Comparison of ENCODE assay signal across 26 cellular contexts in genomic region chr13:110438211-110438610, GRCh38.
"Had no signal": no experiment of that assay in that cellular context is flagged by ENCODE, and none has a peak within 500 bp of the region (broad histone marks: within the 10 kb centered on the region; RNA-seq: fewer than 3 reads in every experiment).

No MANE protein-coding gene starts in this region.

- H3K4me1 Mint-ChIP-seq: activated B cell treated with CpG ODN at 0.5 μM for 24 hours; activated CD4-positive, alpha-beta T cell treated with anti-CD3 and anti-CD28 coated beads for 36 hours; naive thymus-derived CD4-positive, alpha-beta T cell; stimulated activated memory B cell treated with anti-CD40 and anti-IgM and Interleukin-4, amounts not matched to agents 10 μg/mL and 1 μg/mL and 100 μg/mL, for 72 hours; T-helper 17 cell had no signal

- H3K9me3 Mint-ChIP-seq: activated B cell treated with CpG ODN at 0.5 μM for 24 hours; activated CD4-positive, alpha-beta memory T cell treated with anti-CD3 and anti-CD28 coated beads for 36 hours; activated naive CD4-positive, alpha-beta T cell treated with anti-CD3 and anti-CD28 coated beads for 36 hours; activated T-cell treated with anti-CD3 and anti-CD28 coated beads, Interleukin-2, amount 50 U/mL, for 72 hours; naive thymus-derived CD4-positive, alpha-beta T cell; stimulated activated memory B cell treated with anti-CD40 and anti-IgM and Interleukin-4, amounts not matched to agents 10 μg/mL and 1 μg/mL and 100 μg/mL, for 72 hours had no signal

- H3K4me3 Mint-ChIP-seq: activated B cell treated with CpG ODN at 0.5 μM for 24 hours; activated CD4-positive, alpha-beta memory T cell treated with anti-CD3 and anti-CD28 coated beads for 36 hours; activated CD4-positive, alpha-beta T cell treated with anti-CD3 and anti-CD28 coated beads for 36 hours; activated naive CD4-positive, alpha-beta T cell treated with anti-CD3 and anti-CD28 coated beads for 36 hours; activated T-cell treated with anti-CD3 and anti-CD28 coated beads, Interleukin-2, amount 50 U/mL, for 72 hours; naive thymus-derived CD4-positive, alpha-beta T cell; stimulated activated memory B cell treated with anti-CD40 and anti-IgM and Interleukin-4, amounts not matched to agents 10 μg/mL and 1 μg/mL and 100 μg/mL, for 72 hours; T-helper 17 cell had no signal

- H3K4me1 ChIP-seq: prostate gland had no signal

- H3K9me3 ChIP-seq: ovary, prostate gland, thoracic aorta, upper lobe of left lung had no signal

- H3K27me3 ChIP-seq: brain microvascular endothelial cell, ovary, upper lobe of left lung had no signal

- H3K36me3 Mint-ChIP-seq: activated CD4-positive, alpha-beta memory T cell treated with anti-CD3 and anti-CD28 coated beads for 36 hours; naive thymus-derived CD4-positive, alpha-beta T cell; stimulated activated memory B cell treated with anti-CD40 and anti-IgM and Interleukin-4, amounts not matched to agents 10 μg/mL and 1 μg/mL and 100 μg/mL, for 72 hours had no signal

- ATAC-seq: activated CD4-positive, alpha-beta T cell treated with anti-CD3 and anti-CD28 coated beads for 36 hours; activated T-cell treated with anti-CD3 and anti-CD28 coated beads, Interleukin-2, amount 50 U/mL, for 72 hours; esophagus mucosa; left lobe of liver; naive thymus-derived CD4-positive, alpha-beta T cell; stimulated activated memory B cell treated with anti-CD40 and anti-IgM and Interleukin-4, amounts not matched to agents 10 μg/mL and 1 μg/mL and 100 μg/mL, for 72 hours; T-helper 17 cell had no signal

- DNase-seq: activated B cell treated with CpG ODN at 0.5 μM for 24 hours; activated CD4-positive, alpha-beta memory T cell treated with anti-CD3 and anti-CD28 coated beads for 36 hours; activated CD4-positive, alpha-beta T cell treated with anti-CD3 and anti-CD28 coated beads for 36 hours; activated effector memory CD4-positive, alpha-beta T cell treated with Interleukin-2 at 50 U/mL for 16 hours; activated naive CD4-positive, alpha-beta T cell treated with anti-CD3 and anti-CD28 coated beads for 36 hours; activated T-cell treated with anti-CD3 and anti-CD28 coated beads, Interleukin-2, amount 50 U/mL, for 72 hours; anterior cingulate cortex; brain microvascular endothelial cell; central memory CD4-positive, alpha-beta T cell; effector memory CD4-positive, alpha-beta T cell; head of caudate nucleus; naive thymus-derived CD4-positive, alpha-beta T cell; stimulated activated CD4-positive, alpha-beta T cell treated with anti-CD3 and anti-CD28 coated beads, Interleukin-2, amount 100 ng/mL, for 24 hours; SW 1271; T-helper 17 cell had no signal

- FAIRE-seq: endothelial cell of umbilical vein, frontal cortex had no signal

- H3K36me3 ChIP-seq: ovary, prostate gland had no signal

- H3K27ac ChIP-seq: brain microvascular endothelial cell, ovary, prostate gland, SK-N-MC, skin epidermis, upper lobe of left lung had no signal

- H3K27ac Mint-ChIP-seq: activated B cell treated with CpG ODN at 0.5 μM for 24 hours; activated CD4-positive, alpha-beta memory T cell treated with anti-CD3 and anti-CD28 coated beads for 36 hours; activated CD4-positive, alpha-beta T cell treated with anti-CD3 and anti-CD28 coated beads for 36 hours; activated naive CD4-positive, alpha-beta T cell treated with anti-CD3 and anti-CD28 coated beads for 36 hours; activated T-cell treated with anti-CD3 and anti-CD28 coated beads, Interleukin-2, amount 50 U/mL, for 72 hours; naive thymus-derived CD4-positive, alpha-beta T cell; stimulated activated memory B cell treated with anti-CD40 and anti-IgM and Interleukin-4, amounts not matched to agents 10 μg/mL and 1 μg/mL and 100 μg/mL, for 72 hours; T-helper 17 cell had no signal

- H3K4me3 ChIP-seq: ovary, prostate gland, SK-N-MC, skin epidermis, thoracic aorta, upper lobe of left lung had no signal
